ENCODE assay signal across 8 cellular contexts in the genomic region with DNA sequence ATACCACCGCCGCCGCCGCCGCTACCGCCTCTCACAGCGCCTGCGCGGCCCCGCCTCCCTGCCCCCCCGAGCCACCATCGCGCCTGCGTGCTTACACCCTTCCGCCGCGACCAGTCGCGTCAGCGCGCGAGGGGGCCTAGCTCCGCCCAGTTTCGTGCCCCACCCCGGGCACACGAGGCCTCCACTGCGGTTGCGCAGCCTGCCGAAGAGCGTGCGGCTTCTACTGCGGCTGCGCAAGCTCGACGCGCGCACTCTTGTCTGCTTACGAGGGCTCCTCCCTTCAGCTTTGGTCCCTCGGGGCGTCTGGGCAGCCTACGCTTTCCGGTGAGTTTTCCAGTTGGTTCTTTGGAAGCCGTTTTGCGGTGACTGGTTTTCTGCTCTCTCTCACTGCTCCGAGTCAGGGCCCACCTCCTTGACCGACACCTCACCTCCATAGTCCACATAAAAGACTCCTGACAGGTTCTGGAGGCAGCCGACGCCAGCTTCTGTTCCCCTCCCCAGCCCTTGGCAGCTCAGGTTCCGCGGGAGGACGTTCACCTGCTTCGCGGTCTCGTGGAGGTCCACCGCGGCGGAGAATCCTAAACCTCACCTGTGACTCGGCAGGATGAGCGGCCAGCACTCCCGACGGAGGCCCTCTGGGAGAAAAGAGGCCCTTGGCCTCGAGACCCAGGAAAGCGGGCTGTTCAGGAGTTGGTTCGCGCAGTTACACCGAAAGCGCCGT. TPM values are rescaled to one million over a fixed set of nuclear protein-coding genes. Genes with fewer than 3 reads are reported as not detected.
DNase-seq lines count a peak whose midpoint lies in the region; ATAC-seq and TF ChIP-seq lines count a peak whose summit lies in the region.

A gene (minus strand): TSS at position 35 of the 721 bp plus-strand sequence. CDS start 65 bp downstream, outside the sequence.

- peaks cover 6% of the 10 kb centered on the region for H3K4me1 ChIP-seq in ovary (ENCODE audit: insufficient read depth)
- H3K4me1 ChIP-seq in thymus (ENCODE audit: control insufficient read depth, insufficient read depth, low read length): peaks cover 18% of the 10 kb centered on the region

- no peaks in the 10 kb centered on the region for H3K27me3 ChIP-seq in ovary
- H3K27me3 ChIP-seq in thymus (ENCODE audit: control insufficient read depth, insufficient read depth): no peaks in the 10 kb centered on the region

- intact Hi-C loops in Right ventricle myocardium inferior (cut with DNase I): loop anchor here (2.0 kb wide), 1 partner anchor 33 kb away; no protein-coding TSS in a partner anchor
- intact Hi-C loops in ovary (cut with DNase I): no loop called here

- H3K9me3 ChIP-seq in ovary: no peaks in the 10 kb centered on the region
- H3K9me3 ChIP-seq in thymus (ENCODE audit: control insufficient read depth): no peaks in the 10 kb centered on the region

- DNase-seq in GM12865 (ENCODE audit: low read depth) (peak; percentile 99), NCI-H1417 treated with DMSO at 0.1 percent for 48 hours (lab: John Stamatoyannopoulos, UW) (peak; percentile 49), SW 1271 (lab: John Stamatoyannopoulos, UW) (peak; percentile 81 to 92), Right ventricle myocardium inferior (ENCODE audit: missing footprints) (peak; percentile 99), ovary (peak; percentile 98 to 100 (median 99))
- DNase-seq in activated naive CD8-positive, alpha-beta T cell treated with anti-CD3 and anti-CD28 coated beads, Interleukin-2, amount 50 U/mL, for 16 hours (ENCODE audit: low read depth, low spot score): peak; percentile 96

- TF ChIP-seq CTCF in GM12865 (IDR thresholded peaks at IDR 0.05; ENCODE audit: insufficient read depth, low read depth, low read length, missing control alignments) (no peak), ovary (IDR thresholded peaks at IDR 0.05) (no peak)

- TF ChIP-seq EP300 in ovary (IDR thresholded peaks at IDR 0.05): no peak

- H3K27ac ChIP-seq in ovary (peak within 1 kb of the TSS; percentile 87 to 93), thymus (ENCODE audit: low read depth) (peak within 1 kb of the TSS; percentile 97)

- TF ChIP-seq POLR2A in ovary (IDR thresholded peaks at IDR 0.05): peak; percentile 85

- ATAC-seq in HG02763 (IDR thresholded peaks at IDR 0.05; ENCODE audit: unreplicated experiment) (peak; percentile 85), Right ventricle myocardium inferior (peak; percentile 98)

- H3K4me3 ChIP-seq in GM12865 (ENCODE audit: low read depth, low read length) (peak within 1 kb of the TSS; percentile 88), ovary (peak within 1 kb of the TSS; percentile 93), thymus (ENCODE audit: low read length) (peak within 1 kb of the TSS; percentile 86)

- H3K36me3 ChIP-seq in ovary: no peaks in the 10 kb centered on the region
- H3K36me3 ChIP-seq in thymus (ENCODE audit: control insufficient read depth, insufficient read depth): no peaks in the 10 kb centered on the region

- 1% methylated on average over 65 to 68 of the region's 68 CpGs for WGBS in ovary, 3 donors
- under 1% methylated on average over 68 of the region's 68 CpGs for WGBS in thymus

RNA-seq across cellular contexts. Expression of the gene that starts here (rescaled TPM):
- total RNA-seq in Right ventricle myocardium inferior (43.7 TPM), ovary (10 to 100 TPM; 36.1 to 70.3 (median 60.9) TPM)
- polyA plus RNA-seq in ovary (10 to 100 TPM; 26.6 to 77.2 TPM), thymus (37.3 TPM)

Comparison
In these comparisons a context has a peak if more than half of its experiments do, and no peak if none do; other contexts are left out.
1. Peak in every context shown above with its lines: DNase-seq, ATAC-seq, H3K4me3 ChIP-seq and H3K27ac ChIP-seq.
2. DNase-seq: peak in every context shown above with its lines; median percentile 99 in GM12865; 99 in Right ventricle myocardium inferior; 99 in ovary; 96 in activated naive CD8-positive, alpha-beta T cell treated with anti-CD3 and anti-CD28 coated beads, Interleukin-2, amount 50 U/mL, for 16 hours; 86 in SW 1271; 49 in NCI-H1417 treated with DMSO at 0.1 percent for 48 hours.